ENCODE assay signal across 2 cellular contexts in the genomic region with DNA sequence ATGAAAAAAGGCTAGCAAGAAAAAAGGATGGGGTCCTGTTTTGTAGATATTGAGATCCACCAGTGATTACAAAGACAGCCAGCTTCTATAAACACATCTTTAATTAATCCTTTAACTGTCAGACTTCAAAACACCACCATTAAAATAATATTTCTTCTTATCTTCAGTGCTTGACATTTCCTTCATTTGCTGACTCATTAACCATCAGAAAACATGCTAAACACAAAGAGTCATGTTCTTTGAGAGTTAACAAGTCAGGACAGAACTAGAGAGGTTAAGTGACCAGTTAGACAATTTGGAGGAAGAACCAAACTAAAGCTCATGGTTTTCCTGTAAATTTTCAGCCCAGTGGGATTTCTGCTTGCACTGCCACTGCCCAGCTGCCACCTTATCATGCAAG.
TF ChIP-seq lines count a peak whose summit lies in the region.

No MANE protein-coding gene starts in this region.

TF ChIP-seq in IMR-90, 13 proteins besides CTCF, POLR2A, EP300 and RAD21:
- TF ChIP-seq SMC3 (IDR thresholded peaks at IDR 0.05; ENCODE audit: low read depth, low read length) (no peak), CEBPB (IDR thresholded peaks at IDR 0.05; ENCODE audit: low read depth, low read length) (no peak), CHD1 (IDR thresholded peaks at IDR 0.05; ENCODE audit: low read depth, low read length) (no peak), MAZ (IDR thresholded peaks at IDR 0.05; ENCODE audit: borderline replicate concordance, low read depth, low read length) (no peak), ELK1 (IDR thresholded peaks at IDR 0.05; ENCODE audit: borderline replicate concordance, low read depth, low read length) (no peak), RFX5 (IDR thresholded peaks at IDR 0.05; ENCODE audit: low read depth, low read length) (no peak), FOS (IDR thresholded peaks at IDR 0.05; ENCODE audit: low read depth, low read length) (no peak), MAFK (IDR thresholded peaks at IDR 0.05; ENCODE audit: low read depth, low read length) (no peak), BHLHE40 (IDR thresholded peaks at IDR 0.05; ENCODE audit: low read depth, low read length) (no peak), RCOR1 (IDR thresholded peaks at IDR 0.05; ENCODE audit: insufficient replicate concordance, low read length) (no peak), NFE2L2 (IDR thresholded peaks at IDR 0.05; ENCODE audit: low read depth, low read length) (no peak), MXI1 (IDR thresholded peaks at IDR 0.05; ENCODE audit: borderline replicate concordance, low read depth, low read length) (no peak), USF2 (IDR thresholded peaks at IDR 0.05; ENCODE audit: low read depth, low read length) (no peak)

TF ChIP-seq in endothelial cell of umbilical vein, 7 proteins besides CTCF, POLR2A, EP300 and RAD21:
- peak; percentile 39 for TF ChIP-seq GATA2 (IDR thresholded peaks at IDR 0.05; ENCODE audit: insufficient read depth, insufficient read length, low read depth, low read length)
- TF ChIP-seq, protein P1, sequence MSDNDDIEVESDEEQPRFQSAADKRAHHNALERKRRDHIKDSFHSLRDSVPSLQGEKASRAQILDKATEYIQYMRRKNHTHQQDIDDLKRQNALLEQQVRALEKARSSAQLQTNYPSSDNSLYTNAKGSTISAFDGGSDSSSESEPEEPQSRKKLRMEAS (IDR thresholded peaks at IDR 0.05; ENCODE audit: insufficient read depth, insufficient read length) = no peak
- no peak for TF ChIP-seq POLR2AphosphoS5 (IDR thresholded peaks at IDR 0.05; ENCODE audit: insufficient read depth, low read depth, low read length)
- peak; percentile 21 for TF ChIP-seq FOS (IDR thresholded peaks at IDR 0.05; ENCODE audit: borderline replicate concordance, insufficient read depth, low read length)
- TF ChIP-seq EZH2 (IDR thresholded peaks at IDR 0.05; ENCODE audit: borderline replicate concordance, low read depth, low read length, severe bottlenecking) = no peak
- TF ChIP-seq MYC (IDR thresholded peaks at IDR 0.05; ENCODE audit: low read depth, low read length) = no peak
TF ChIP-seq in endothelial cell of umbilical vein: peak in this region for 2.
